ENCODE assay signal across 18 cellular contexts in genomic region chr13:36031490-36031889, GRCh38.
"Had no signal": no experiment of that assay in that cellular context is flagged by ENCODE, and none has a peak within 500 bp of the region (broad histone marks: within the 10 kb centered on the region; RNA-seq: fewer than 3 reads in every experiment).

No MANE protein-coding gene starts in this region.

- DNase-seq: activated CD4-positive, alpha-beta T cell treated with anti-CD3 and anti-CD28 coated beads for 36 hours; activated CD4-positive, alpha-beta T cell treated with anti-CD3 and anti-CD28 coated beads, Interleukin-2, amount 50 U/mL, for 48 hours; activated gamma-delta T cell; central memory CD4-positive, alpha-beta T cell; gastrocnemius medialis; left ventricle myocardium inferior; mucosa of descending colon; naive B cell; pancreas; sigmoid colon; spleen; stimulated activated naive B cell treated with anti-CD40 and anti-IgM and Interleukin-4, amounts not matched to agents 10 μg/mL and 1 μg/mL and 100 μg/mL, for 72 hours; upper lobe of right lung had no signal

- ATAC-seq: activated CD4-positive, alpha-beta T cell treated with anti-CD3 and anti-CD28 coated beads for 36 hours; activated naive CD4-positive, alpha-beta T cell treated with anti-CD3 and anti-CD28 coated beads, Interleukin-2, amount 50 U/mL, for 72 hours; gastrocnemius medialis; mucosa of descending colon; stimulated activated naive B cell treated with anti-CD40 and anti-IgM and Interleukin-4, amounts not matched to agents 10 μg/mL and 1 μg/mL and 100 μg/mL, for 72 hours; upper lobe of right lung had no signal

- H3K27ac ChIP-seq: gastrocnemius medialis, pancreas, sigmoid colon, spleen, upper lobe of right lung had no signal

- H3K27ac Mint-ChIP-seq: activated CD4-positive, alpha-beta T cell treated with anti-CD3 and anti-CD28 coated beads for 36 hours; activated naive CD4-positive, alpha-beta T cell treated with anti-CD3 and anti-CD28 coated beads, Interleukin-2, amount 50 U/mL, for 72 hours; naive B cell; stimulated activated naive B cell treated with anti-CD40 and anti-IgM and Interleukin-4, amounts not matched to agents 10 μg/mL and 1 μg/mL and 100 μg/mL, for 72 hours; T-helper 2 cell treated with Interferon-gamma antibody and Interleukin-4, amounts not matched to agents 5 μg/mL and 100 μg/mL, for 36 hours had no signal

- H3K36me3 ChIP-seq: gastrocnemius medialis, heart left ventricle, left ventricle myocardium inferior, pancreas, sigmoid colon, spleen, upper lobe of right lung had no signal

- H3K27me3 ChIP-seq: gastrocnemius medialis, heart left ventricle, pancreas, sigmoid colon, spleen, upper lobe of right lung had no signal

- H3K4me3 ChIP-seq: gastrocnemius medialis, heart left ventricle, left ventricle myocardium inferior, mucosa of descending colon, pancreas, sigmoid colon, spleen, upper lobe of right lung had no signal

- H3K4me3 Mint-ChIP-seq: activated CD4-positive, alpha-beta T cell treated with anti-CD3 and anti-CD28 coated beads for 36 hours; naive B cell; stimulated activated naive B cell treated with anti-CD40 and anti-IgM and Interleukin-4, amounts not matched to agents 10 μg/mL and 1 μg/mL and 100 μg/mL, for 72 hours; T-helper 2 cell treated with Interferon-gamma antibody and Interleukin-4, amounts not matched to agents 5 μg/mL and 100 μg/mL, for 36 hours had no signal

- H3K4me1 Mint-ChIP-seq: activated CD4-positive, alpha-beta T cell treated with anti-CD3 and anti-CD28 coated beads for 36 hours; naive B cell; stimulated activated naive B cell treated with anti-CD40 and anti-IgM and Interleukin-4, amounts not matched to agents 10 μg/mL and 1 μg/mL and 100 μg/mL, for 72 hours had no signal

- H3K27me3 Mint-ChIP-seq: activated CD4-positive, alpha-beta T cell treated with anti-CD3 and anti-CD28 coated beads for 36 hours; naive B cell; stimulated activated naive B cell treated with anti-CD40 and anti-IgM and Interleukin-4, amounts not matched to agents 10 μg/mL and 1 μg/mL and 100 μg/mL, for 72 hours had no signal

- H3K9me3 ChIP-seq: gastrocnemius medialis, heart left ventricle, left ventricle myocardium inferior, pancreas, sigmoid colon, spleen, upper lobe of right lung had no signal

- FAIRE-seq: colon, pancreas, TTC549 had no signal

- H3K36me3 Mint-ChIP-seq: activated naive CD4-positive, alpha-beta T cell treated with anti-CD3 and anti-CD28 coated beads, Interleukin-2, amount 50 U/mL, for 72 hours; naive B cell; stimulated activated naive B cell treated with anti-CD40 and anti-IgM and Interleukin-4, amounts not matched to agents 10 μg/mL and 1 μg/mL and 100 μg/mL, for 72 hours had no signal

- H3K4me1 ChIP-seq: gastrocnemius medialis, left ventricle myocardium inferior, pancreas, spleen, upper lobe of right lung had no signal
